In genomic region chr12:94565683-94566082, GRCh38 we compare ENCODE assay signal across 20 cellular contexts.
"Had no signal": no experiment of that assay in that cellular context is flagged by ENCODE, and none has a peak within 500 bp of the region (broad histone marks: within the 10 kb centered on the region; RNA-seq: fewer than 3 reads in every experiment).

No MANE protein-coding gene starts in this region.

- ATAC-seq: HepG2 had no signal

- H3K27me3 ChIP-seq: SJSA1 had no signal

- H3K9me3 ChIP-seq: SJSA1 had no signal

- H3K4me3 ChIP-seq: SJSA1, SK-N-MC had no signal

- H3K27ac ChIP-seq: SJSA1, SK-N-MC had no signal

- DNase-seq: IMR-90, KG1, MM.1S, NCI-H1092 treated with DMSO at 0.1 percent for 48 hours, NCI-H1417, NCI-H1436 treated with DMSO at 0.1 percent for 48 hours, NCI-H1694, NCI-H187 treated with DMSO at 0.1 percent for 48 hours, NCI-H2029 treated with DMSO at 0.1 percent for 48 hours, NCI-H2171 treated with DMSO at 0.1 percent for 48 hours, NCI-H2227 treated with DMSO at 0.1 percent for 48 hours, NCI-H524, NCI-H526 treated with DMSO at 0.1 percent for 48 hours, NCI-H748 treated with DMSO at 0.1 percent for 48 hours, Right ventricle myocardium superior, RPMI8226, SIG-M5 had no signal

- H3K36me3 ChIP-seq: SJSA1 had no signal
